15 cellular contexts compared by ENCODE assay signal in the genomic region with DNA sequence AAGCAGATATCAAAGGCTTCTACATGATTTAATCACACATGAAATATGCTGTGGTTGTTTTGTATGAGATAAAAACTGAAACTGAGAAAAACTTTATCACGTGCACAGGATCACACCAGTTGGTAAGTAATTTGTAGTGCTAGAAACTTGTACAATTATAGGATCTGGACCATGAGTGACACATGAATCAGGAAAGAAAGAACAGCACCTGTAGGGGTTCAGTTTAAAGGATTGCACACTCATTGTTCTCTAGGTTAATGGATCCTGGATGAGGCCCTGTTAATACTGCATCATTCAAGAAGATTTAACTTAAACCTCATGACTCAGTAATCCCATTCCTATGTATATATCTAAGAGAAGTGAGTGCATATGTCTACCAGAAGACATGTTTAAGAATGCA.
DNase-seq lines count a peak whose midpoint lies in the region; ATAC-seq lines count a peak whose summit lies in the region.
"Had no signal": no experiment of that assay in that cellular context is flagged by ENCODE, and none has a peak within 500 bp of the region (broad histone marks: within the 10 kb centered on the region; RNA-seq: fewer than 3 reads in every experiment).

No MANE protein-coding gene starts in this region.

- H3K4me3 ChIP-seq in CD4-positive, CD25-positive, alpha-beta regulatory T cell (ENCODE audit: low read depth, low read length): no peak overlapping the region
- H3K4me3 ChIP-seq: cardiac muscle cell had no signal

- peak overlapping the region in 2 of 3 donors; percentile 62 to 63 for H3K27ac Mint-ChIP-seq in CD4-positive, CD25-positive, alpha-beta regulatory T cell
- H3K27ac Mint-ChIP-seq in activated T-helper 1 cell treated with anti-CD3 and anti-CD28 coated beads, Interleukin-12 subunit alpha, Interleukin-12 subunit beta, Interleukin-2, Interleukin-4 antibody, amounts not matched to agents 30 ng/mL and 10 ng/mL and 1 ng/mL, durations not matched to agents 14 hours and 24 hours and 36 hours: peak overlapping the region; percentile 27

- H3K4me3 Mint-ChIP-seq in CD4-positive, CD25-positive, alpha-beta regulatory T cell: no peak overlapping the region
- no peak overlapping the region for H3K4me3 Mint-ChIP-seq in activated T-helper 1 cell treated with anti-CD3 and anti-CD28 coated beads, Interleukin-12 subunit alpha, Interleukin-12 subunit beta, Interleukin-2, Interleukin-4 antibody, amounts not matched to agents 30 ng/mL and 10 ng/mL and 1 ng/mL, durations not matched to agents 14 hours and 24 hours and 36 hours

- H3K36me3 ChIP-seq in CD4-positive, CD25-positive, alpha-beta regulatory T cell (ENCODE audit: control insufficient read depth, insufficient read depth, low read length): peaks cover 60% of the 10 kb centered on the region

- no peaks in the 10 kb centered on the region for H3K9me3 Mint-ChIP-seq in CD4-positive, CD25-positive, alpha-beta regulatory T cell
- H3K9me3 Mint-ChIP-seq in activated T-helper 1 cell treated with anti-CD3 and anti-CD28 coated beads, Interleukin-12 subunit alpha, Interleukin-12 subunit beta, Interleukin-2, Interleukin-4 antibody, amounts not matched to agents 30 ng/mL and 10 ng/mL and 1 ng/mL, durations not matched to agents 14 hours and 24 hours and 36 hours: no peaks in the 10 kb centered on the region

- no peak for ATAC-seq in CD4-positive, CD25-positive, alpha-beta regulatory T cell (ENCODE audit: low read depth in 2 of 2)
- ATAC-seq in GM18861 (IDR thresholded peaks at IDR 0.05; ENCODE audit: unreplicated experiment) (peak; percentile 29), HG02798 (IDR thresholded peaks at IDR 0.05; ENCODE audit: poor library complexity, unreplicated experiment) (peak; percentile 31)
- ATAC-seq: left colon had no signal

- no peak overlapping the region for H3K27ac ChIP-seq in CD4-positive, CD25-positive, alpha-beta regulatory T cell (ENCODE audit: insufficient read depth, low read length, poor library complexity, severe bottlenecking)
- H3K27ac ChIP-seq: cardiac muscle cell had no signal

- no peaks in the 10 kb centered on the region for H3K4me1 ChIP-seq in CD4-positive, CD25-positive, alpha-beta regulatory T cell (ENCODE audit: control insufficient read depth, insufficient read depth, low read length, poor library complexity, severe bottlenecking)

- H3K4me1 Mint-ChIP-seq in CD4-positive, CD25-positive, alpha-beta regulatory T cell: peaks cover 16 to 29% (median 25%) of the 10 kb centered on the region in 4 donors
- peaks cover 40% of the 10 kb centered on the region for H3K4me1 Mint-ChIP-seq in activated T-helper 1 cell treated with anti-CD3 and anti-CD28 coated beads, Interleukin-12 subunit alpha, Interleukin-12 subunit beta, Interleukin-2, Interleukin-4 antibody, amounts not matched to agents 30 ng/mL and 10 ng/mL and 1 ng/mL, durations not matched to agents 14 hours and 24 hours and 36 hours (ENCODE audit: low read depth)

- H3K36me3 Mint-ChIP-seq in CD4-positive, CD25-positive, alpha-beta regulatory T cell: peaks cover 39% of the 10 kb centered on the region
- peaks cover 45% of the 10 kb centered on the region for H3K36me3 Mint-ChIP-seq in activated T-helper 1 cell treated with anti-CD3 and anti-CD28 coated beads, Interleukin-12 subunit alpha, Interleukin-12 subunit beta, Interleukin-2, Interleukin-4 antibody, amounts not matched to agents 30 ng/mL and 10 ng/mL and 1 ng/mL, durations not matched to agents 14 hours and 24 hours and 36 hours (ENCODE audit: low read depth)

- no peaks in the 10 kb centered on the region for H3K27me3 Mint-ChIP-seq in CD4-positive, CD25-positive, alpha-beta regulatory T cell
- H3K27me3 Mint-ChIP-seq in activated T-helper 1 cell treated with anti-CD3 and anti-CD28 coated beads, Interleukin-12 subunit alpha, Interleukin-12 subunit beta, Interleukin-2, Interleukin-4 antibody, amounts not matched to agents 30 ng/mL and 10 ng/mL and 1 ng/mL, durations not matched to agents 14 hours and 24 hours and 36 hours (ENCODE audit: insufficient read depth): no peaks in the 10 kb centered on the region

- no peaks in the 10 kb centered on the region for H3K9me3 ChIP-seq in CD4-positive, CD25-positive, alpha-beta regulatory T cell (ENCODE audit: control insufficient read depth in 2 of 2, low read length in 2 of 2)

- no peaks in the 10 kb centered on the region for H3K27me3 ChIP-seq in CD4-positive, CD25-positive, alpha-beta regulatory T cell (ENCODE audit: control insufficient read depth, insufficient read depth, low read length)
- H3K27me3 ChIP-seq: cardiac muscle cell had no signal

- in situ Hi-C loops in KBM-7 (cut with MboI; ENCODE audit: low pct_unique_long_range_greater_than_20kb, low sequenced_read_pairs): no loop called here

- intact Hi-C loops in activated T-helper 1 cell treated with anti-CD3 and anti-CD28 coated beads, Interleukin-12 subunit alpha, Interleukin-12 subunit beta, Interleukin-2, Interleukin-4 antibody, amounts not matched to agents 30 ng/mL and 10 ng/mL and 1 ng/mL, durations not matched to agents 14 hours and 24 hours and 36 hours (cut with micrococcal nuclease): loop anchor here (2.0 kb wide), 1 partner anchor 16 kb away; no protein-coding TSS in a partner anchor

- peak in 1 of 3 donors; percentile 33 for DNase-seq in CD4-positive, CD25-positive, alpha-beta regulatory T cell
- no peak for DNase-seq in activated T-helper 1 cell treated with anti-CD3 and anti-CD28 coated beads, Interleukin-12 subunit alpha, Interleukin-12 subunit beta, Interleukin-2, Interleukin-4 antibody, amounts not matched to agents 30 ng/mL and 10 ng/mL and 1 ng/mL, durations not matched to agents 14 hours and 24 hours and 36 hours (ENCODE audit: low spot score)
- no peak for DNase-seq in SIG-M5 treated with dmso at 0.1 percent for 504 hours (lab: John Stamatoyannopoulos, UW; ENCODE audit: unreplicated experiment)
- no peak for DNase-seq in activated CD8-positive, alpha-beta memory T cell treated with anti-CD3 and anti-CD28 coated beads, Interleukin-2, amount 50 U/mL, for 48 hours
- DNase-seq in DMS79 (lab: John Stamatoyannopoulos, UW): no peak
- no peak for DNase-seq in KBM-7
- DNase-seq: activated CD4-positive, alpha-beta T cell treated with anti-CD3 and anti-CD28 coated beads, Interleukin-2, amount 50 U/mL, for 48 hours; left colon; NCI-H1417 treated with DMSO at 0.1 percent for 48 hours; occipital lobe; stimulated activated CD4-positive, alpha-beta T cell treated with anti-CD3 and anti-CD28 coated beads, Interleukin-4, amount 100 ng/mL, for 1 hour; stimulated activated CD8-positive, alpha-beta memory T cell treated with anti-CD3 and anti-CD28 coated beads, Interleukin-4, amount 100 ng/mL, for 48 hours had no signal

Comparison
In these comparisons a context has a peak if more than half of its experiments do, and no peak if none do; other contexts are left out.
1. ATAC-seq: peak in GM18861 (single experiment) and HG02798 (single experiment); none in CD4-positive, CD25-positive, alpha-beta regulatory T cell (0 of 2).